In genomic region chr5:115850771-115851416, GRCh38 we compare ENCODE assay signal across 14 cellular contexts. TPM values are rescaled to one million over a fixed set of nuclear protein-coding genes. Genes with fewer than 3 reads are reported as not detected.
A peak's percentile ranks its signal among the peaks of the same experiment; 100 is the strongest.
DNase-seq lines count a peak whose midpoint lies in the region; ATAC-seq and TF ChIP-seq lines count a peak whose summit lies in the region.
"Had no signal": no experiment of that assay in that cellular context is flagged by ENCODE, and none has a peak within 500 bp of the region (broad histone marks: within the 10 kb centered on the region; RNA-seq: fewer than 3 reads in every experiment).

No MANE protein-coding gene starts in this region.

- no peaks in the 10 kb centered on the region for H3K9me2 ChIP-seq in SK-N-SH

- CTCF ChIA-PET in SK-N-SH (lab: Yijun Ruan, JAX): no interaction called here

- H3K14ac ChIP-seq in trophoblast cell (ENCODE audit: low read length): no peak overlapping the region

- no peak overlapping the region for H3K4ac ChIP-seq in trophoblast cell (ENCODE audit: low read depth, low read length)

- POLR2A ChIA-PET in SK-N-SH (lab: Yijun Ruan, JAX): no interaction called here

- H3K4me3 ChIP-seq in SK-N-SH (ENCODE audit: low read depth in 2 of 2, low read length in 1 of 2) (no peak overlapping the region), choroid plexus epithelial cell (ENCODE audit: low read depth, low read length) (no peak overlapping the region), thoracic aorta (peak overlapping the region; percentile 31), trophoblast cell (ENCODE audit: low read depth, low read length) (no peak overlapping the region)

- ATAC-seq in SK-N-SH treated with all-trans-retinoic acid at 6 μM for 48 hours (no peak), left lobe of liver (peak; percentile 57), thoracic aorta (ENCODE audit: insufficient number of reproducible peaks, low FRiP score, low read depth) (no peak)
- ATAC-seq: naive thymus-derived CD4-positive, alpha-beta T cell had no signal

- no peaks in the 10 kb centered on the region for H3F3A ChIP-seq in SK-N-SH (replicated peaks; ENCODE audit: insufficient read depth)

- TF ChIP-seq RAD21 in SK-N-SH (IDR thresholded peaks at IDR 0.05; ENCODE audit: low read length): no peak

- H3K9me3 ChIP-seq in SK-N-SH (no peaks in the 10 kb centered on the region), thoracic aorta (no peaks in the 10 kb centered on the region), trophoblast cell (ENCODE audit: insufficient read depth, low read depth, low read length) (peaks cover 2% of the 10 kb centered on the region)

- H3K27ac ChIP-seq in SK-N-SH (ENCODE audit: low read depth in 2 of 2, low read length in 1 of 2) (no peak overlapping the region), thoracic aorta (peak overlapping the region; percentile 27 to 36), trophoblast cell (ENCODE audit: low read depth, low read length) (no peak overlapping the region)
- H3K27ac ChIP-seq: brain microvascular endothelial cell, epithelial cell of prostate, HL-60 had no signal

- TF ChIP-seq CTCF in SK-N-SH (IDR thresholded peaks at IDR 0.05) (no peak), choroid plexus epithelial cell (conservative IDR thresholded peaks at IDR 0.05; ENCODE audit: low read depth, low read length) (no peak), thoracic aorta (IDR thresholded peaks at IDR 0.05) (no peak)

- H3K9ac ChIP-seq in SK-N-SH: no peak overlapping the region
- H3K9ac ChIP-seq in trophoblast cell (ENCODE audit: low read length): no peak overlapping the region

- H4K20me1 ChIP-seq in SK-N-SH (ENCODE audit: insufficient read depth): peaks cover 26% of the 10 kb centered on the region

- no peak overlapping the region for H3K23ac ChIP-seq in trophoblast cell (ENCODE audit: low read length)

- H3K18ac ChIP-seq in trophoblast cell (ENCODE audit: low read length): no peak overlapping the region

- no peak overlapping the region for H2AFZ ChIP-seq in SK-N-SH (ENCODE audit: low read depth)
- no peak overlapping the region for H2AFZ ChIP-seq in trophoblast cell (ENCODE audit: insufficient read depth, low read length, poor library complexity)

- H4K12ac ChIP-seq in trophoblast cell (ENCODE audit: low read depth, low read length): no peak overlapping the region

- H4K8ac ChIP-seq in trophoblast cell (ENCODE audit: low read depth, low read length): no peak overlapping the region

- DNase-seq in SK-N-SH (no peak), choroid plexus epithelial cell (ENCODE audit: low read depth) (peak; percentile 80), left lobe of liver (ENCODE audit: low spot score) (no peak), thoracic aorta (ENCODE audit: low spot score) (no peak), RPMI8226 (no peak), amniotic stem cell (lab: John Stamatoyannopoulos, UW) (no peak), trophoblast cell (no peak)
- DNase-seq: activated CD4-positive, CD25-positive, alpha-beta regulatory T cell; brain microvascular endothelial cell; naive thymus-derived CD4-positive, alpha-beta T cell; NCI-H2107 had no signal

- 76% methylated on average over 3 of the region's 3 CpGs for WGBS in SK-N-SH (ENCODE audit: low lambda C conversion rate)
- no CpG with 5 or more reads among the region's 3 CpGs for WGBS in trophoblast cell (ENCODE audit: extremely low coverage, insufficient coverage, insufficient read length)

- H2BK5ac ChIP-seq in trophoblast cell (ENCODE audit: low read depth, low read length, poor library complexity): no peak overlapping the region

- TF ChIP-seq EP300 in SK-N-SH (IDR thresholded peaks at IDR 0.05; ENCODE audit: borderline replicate concordance in 1 of 2, low read depth in 1 of 2, low read length in 1 of 2): no peak

- no peaks in the 10 kb centered on the region for H3K36me3 ChIP-seq in SK-N-SH (replicated peaks in 1 of 2; ENCODE audit: control insufficient read depth in 1 of 2, insufficient read depth in 2 of 2, low read length in 1 of 2)
- no peaks in the 10 kb centered on the region for H3K36me3 ChIP-seq in thoracic aorta
- peaks cover 0 to 2% of the 10 kb centered on the region in 2 experiments for H3K36me3 ChIP-seq in trophoblast cell (ENCODE audit: control insufficient read depth in 1 of 2, insufficient read depth in 2 of 2, low read length in 2 of 2)

- no peak overlapping the region for H4K91ac ChIP-seq in trophoblast cell (ENCODE audit: low read depth, low read length)

- H3K4me2 ChIP-seq in SK-N-SH (no peak overlapping the region), trophoblast cell (ENCODE audit: low read length) (no peak overlapping the region)

- no peak overlapping the region for H2AK5ac ChIP-seq in trophoblast cell (ENCODE audit: low read length)

- H2BK120ac ChIP-seq in trophoblast cell (ENCODE audit: insufficient read depth, low read length, poor library complexity): no peak overlapping the region

- H2BK12ac ChIP-seq in trophoblast cell (ENCODE audit: low read length): no peak overlapping the region

- H3K4me1 ChIP-seq in SK-N-SH (ENCODE audit: control insufficient read depth in 1 of 2, insufficient read depth in 2 of 2, low read depth in 1 of 2, low read length in 1 of 2): no peaks in the 10 kb centered on the region
- peaks cover 9 to 33% of the 10 kb centered on the region in 2 donors for H3K4me1 ChIP-seq in thoracic aorta (ENCODE audit: control insufficient read depth in 1 of 2, low read depth in 2 of 2)
- no peaks in the 10 kb centered on the region for H3K4me1 ChIP-seq in trophoblast cell (ENCODE audit: control insufficient read depth in 1 of 2, insufficient read depth in 2 of 2, low read length in 2 of 2)

- no peaks in the 10 kb centered on the region for H3K79me1 ChIP-seq in trophoblast cell (ENCODE audit: low read length)

- H3K79me2 ChIP-seq in SK-N-SH (ENCODE audit: insufficient read depth) (peaks cover 97% of the 10 kb centered on the region), trophoblast cell (ENCODE audit: control insufficient read depth, insufficient read depth, low read length, poor library complexity) (peaks cover 1% of the 10 kb centered on the region)

- H3K27me3 ChIP-seq in SK-N-SH (ENCODE audit: insufficient read depth) (no peaks in the 10 kb centered on the region), thoracic aorta (replicated peaks; ENCODE audit: insufficient read depth) (no peaks in the 10 kb centered on the region), trophoblast cell (ENCODE audit: insufficient read depth, low read length) (no peaks in the 10 kb centered on the region)
- H3K27me3 ChIP-seq: brain microvascular endothelial cell had no signal

TF ChIP-seq in SK-N-SH treated with all-trans-retinoic acid at 6 μM for 48 hours, 23 proteins besides CTCF, POLR2A, EP300 and RAD21:
- no peak for TF ChIP-seq TOX (CRISPR knock-in tag; IDR thresholded peaks at IDR 0.05; ENCODE audit: borderline replicate concordance)
- TF ChIP-seq SNAI2 (CRISPR knock-in tag; IDR thresholded peaks at IDR 0.05): no peak
- TF ChIP-seq ISL1 (CRISPR knock-in tag; IDR thresholded peaks at IDR 0.05): peak; percentile 81
- TF ChIP-seq ESRRG (CRISPR knock-in tag; IDR thresholded peaks at IDR 0.05): no peak
- TF ChIP-seq CSRNP3 (CRISPR knock-in tag; IDR thresholded peaks at IDR 0.05): no peak
- TF ChIP-seq GLIS3 (CRISPR knock-in tag; IDR thresholded peaks at IDR 0.05): no peak

TF ChIP-seq in SK-N-SH, 30 proteins besides CTCF, POLR2A, EP300 and RAD21:
- no peak for TF ChIP-seq SMC3 (IDR thresholded peaks at IDR 0.05; ENCODE audit: low read depth, low read length)
- TF ChIP-seq USF1 (IDR thresholded peaks at IDR 0.05; ENCODE audit: borderline replicate concordance, low read depth): no peak

RNA-seq across cellular contexts. Expression of gene AP3S1, which starts 9.2 kb away (rescaled TPM):
- polyA plus RNA-seq in SK-N-SH (2012; rRNA removed): 21.6 and 26.3 TPM in 2 replicates
- 39.6 and 64.4 TPM in 2 replicates for polyA plus RNA-seq in SK-N-SH (2012; cell fraction: cytosol; rRNA removed)
- polyA plus RNA-seq in SK-N-SH (2012; cell fraction: nucleus; rRNA removed): 4.2 and 7.4 TPM in 2 replicates
- total RNA-seq in left lobe of liver: 36.6 TPM
- 10 to 100 TPM; 54.7 to 83.7 TPM for total RNA-seq in thoracic aorta
- polyA plus RNA-seq in trophoblast cell (2013): 48.8 and 49.9 TPM in 2 replicates

RNA-seq across cellular contexts. Expression of gene ATG12, which starts 9.5 kb away (rescaled TPM):
- polyA plus RNA-seq in SK-N-SH (2012; rRNA removed): 29.1 and 39.0 TPM in 2 replicates
- polyA plus RNA-seq in SK-N-SH (2012; cell fraction: cytosol; rRNA removed): 47.3 and 68.6 TPM in 2 replicates
- 16.3 and 35.2 TPM in 2 replicates for polyA plus RNA-seq in SK-N-SH (2012; cell fraction: nucleus; rRNA removed)
- total RNA-seq in left lobe of liver (17.0 TPM), thoracic aorta (10 to 100 TPM; 32.6 to 89.8 TPM)
- polyA plus RNA-seq in trophoblast cell (2013): 52.8 and 53.7 TPM in 2 replicates

RNA-seq across cellular contexts. Expression of gene CDO1, which starts 34.4 kb away (rescaled TPM):
- 2.9 and 3.1 TPM in 2 replicates for polyA plus RNA-seq in SK-N-SH (2012; rRNA removed)
- polyA plus RNA-seq in SK-N-SH (2012; cell fraction: cytosol; rRNA removed): 2.8 and 3.0 TPM in 2 replicates
- polyA plus RNA-seq in SK-N-SH (2012; cell fraction: nucleus; rRNA removed): 2.4 and 6.1 TPM in 2 replicates
- total RNA-seq in left lobe of liver: 130 TPM
- 100 to 1,000 TPM in 1 of 2 donors, 10 to 100 TPM in 1; 70.7 to 132 TPM for total RNA-seq in thoracic aorta
- 6.8 and 7.1 TPM in 2 replicates for polyA plus RNA-seq in trophoblast cell (2013)
- polyA plus RNA-seq: naive thymus-derived CD4-positive, alpha-beta T cell had no signal

Comparison
In these comparisons a context has a peak if more than half of its experiments do, and no peak if none do; other contexts are left out.
1. H3K27ac ChIP-seq: peak in thoracic aorta (2 of 2); none in SK-N-SH (0 of 2) and trophoblast cell (single experiment).